In genomic region chr10:85433248-85433647, GRCh38 we compare ENCODE assay signal across 3 cellular contexts.
"Had no signal": no experiment of that assay in that cellular context is flagged by ENCODE, and none has a peak within 500 bp of the region (broad histone marks: within the 10 kb centered on the region; RNA-seq: fewer than 3 reads in every experiment).

No MANE protein-coding gene starts in this region.

- DNase-seq: GDM1, GF-D8 had no signal

- H3K4me3 ChIP-seq: GM12878 had no signal
